In the genomic region with DNA sequence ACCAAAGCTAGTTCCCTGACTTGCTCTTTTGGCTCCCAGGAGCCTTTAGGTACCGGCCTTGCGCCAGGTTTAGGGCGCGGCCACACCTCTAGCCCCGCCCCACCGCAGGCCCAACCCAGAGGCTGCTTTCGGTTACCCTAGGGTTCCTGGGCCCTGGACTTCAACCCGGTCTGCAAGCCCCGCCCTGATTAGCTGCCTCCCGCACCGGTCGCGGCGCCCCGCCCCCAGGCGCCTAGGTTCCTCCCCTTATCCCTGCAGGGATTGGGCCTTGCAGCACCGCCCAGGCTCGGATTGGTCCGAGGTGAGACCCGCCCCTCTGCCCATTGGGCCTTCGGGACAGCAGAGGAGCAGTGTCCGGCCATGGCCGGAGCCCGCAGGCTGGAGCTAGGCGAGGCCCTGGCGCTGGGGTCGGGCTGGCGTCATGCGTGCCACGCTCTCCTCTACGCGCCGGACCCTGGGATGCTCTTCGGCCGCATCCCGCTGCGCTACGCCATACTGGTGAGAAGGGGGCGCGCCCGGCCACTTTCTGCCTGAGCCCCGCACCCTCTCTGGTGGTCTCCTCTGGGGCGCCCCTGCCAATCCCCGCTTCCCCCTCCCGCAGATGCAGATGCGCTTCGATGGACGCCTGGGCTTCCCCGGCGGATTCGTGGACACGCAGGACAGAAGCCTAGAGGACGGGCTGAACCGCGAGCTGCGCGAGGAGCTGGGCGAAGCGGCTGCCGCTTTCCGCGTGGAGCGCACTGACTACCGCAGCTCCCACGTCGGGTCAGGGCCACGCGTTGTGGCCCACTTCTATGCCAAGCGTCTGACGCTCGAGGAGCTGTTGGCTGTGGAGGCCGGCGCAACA, we compare ENCODE assay signal across 8 cellular contexts. TPM values are rescaled to one million over a fixed set of nuclear protein-coding genes. Genes with fewer than 3 reads are reported as not detected.
A peak's percentile ranks its signal among the peaks of the same experiment; 100 is the strongest.
DNase-seq lines count a peak whose midpoint lies in the region; ATAC-seq and TF ChIP-seq lines count a peak whose summit lies in the region.

A gene (plus strand): TSS at position 330 of the 847 bp plus-strand sequence. CDS start 31 bp downstream, at position 361.

- no peaks in the 10 kb centered on the region for H4K20me1 ChIP-seq in Karpas-422 (ENCODE audit: insufficient read depth, low read depth, low read length)

- peak; percentile 98 for ATAC-seq in GM21786 (IDR thresholded peaks at IDR 0.05; ENCODE audit: unreplicated experiment)
- ATAC-seq in naive thymus-derived CD4-positive, alpha-beta T cell, result peak; percentile 99
- peak; percentile 100 for ATAC-seq in stimulated activated memory B cell treated with anti-CD40 and anti-IgM and Interleukin-4, amounts not matched to agents 10 μg/mL and 1 μg/mL and 100 μg/mL, for 72 hours

- DNase-seq in DMS79 treated with DMSO at 0.1 percent for 48 hours (lab: John Stamatoyannopoulos, UW) (peak; percentile 98), Karpas-422 (peak; percentile 96), RWPE1 (ENCODE audit: low spot score) (peak; percentile 97), fibroblast of mammary gland (ENCODE audit: low read depth) (peak; percentile 98)
- DNase-seq in activated T-helper 9 cell treated with anti-CD3 and anti-CD28 coated beads, Interleukin-2, amount 50 U/mL, for 16 hours (ENCODE audit: low read depth), result peak; percentile 96
- peak; percentile 86 to 97 (median 91) for DNase-seq in naive thymus-derived CD4-positive, alpha-beta T cell

- no peaks in the 10 kb centered on the region for H3K9me3 Mint-ChIP-seq in naive thymus-derived CD4-positive, alpha-beta T cell
- H3K9me3 Mint-ChIP-seq in stimulated activated memory B cell treated with anti-CD40 and anti-IgM and Interleukin-4, amounts not matched to agents 10 μg/mL and 1 μg/mL and 100 μg/mL, for 72 hours, result no peaks in the 10 kb centered on the region

- H3K9ac ChIP-seq in Karpas-422 (ENCODE audit: low read length), result peak within 1 kb of the TSS; percentile 75

- peak within 1 kb of the TSS; percentile 75 for H3K4me2 ChIP-seq in Karpas-422 (ENCODE audit: low read depth, low read length, poor library complexity, severe bottlenecking)

- H3K27ac ChIP-seq in Karpas-422 (ENCODE audit: low read length) (no peak within 1 kb of the TSS), RWPE1 (peak within 1 kb of the TSS; percentile 67)
- peak within 1 kb of the TSS; percentile 69 for H3K27ac ChIP-seq in naive thymus-derived CD4-positive, alpha-beta T cell (ENCODE audit: low read depth, low read length)

- intact Hi-C loops in naive thymus-derived CD4-positive, alpha-beta T cell (cut with micrococcal nuclease), result loop anchor here (1.0 to 10.0 kb wide), 12 partner anchors 81 to 1341 kb away; a partner anchor contains a TSS

- H3K79me2 ChIP-seq in Karpas-422 (ENCODE audit: low read length), result no peaks in the 10 kb centered on the region

- H3K9me3 ChIP-seq in Karpas-422 (ENCODE audit: low read length), result no peaks in the 10 kb centered on the region
- H3K9me3 ChIP-seq in naive thymus-derived CD4-positive, alpha-beta T cell (ENCODE audit: control insufficient read depth in 2 of 3, low read length in 3 of 3), result no peaks in the 10 kb centered on the region

- H3K27me3 ChIP-seq in Karpas-422 (ENCODE audit: low read length), result no peaks in the 10 kb centered on the region
- H3K27me3 ChIP-seq in naive thymus-derived CD4-positive, alpha-beta T cell (ENCODE audit: control insufficient read depth in 2 of 2, insufficient read depth in 2 of 2, low read length in 2 of 2), result no peaks in the 10 kb centered on the region

- peak within 1 kb of the TSS; percentile 90 to 98 (median 95) for H3K27ac Mint-ChIP-seq in naive thymus-derived CD4-positive, alpha-beta T cell
- peak within 1 kb of the TSS; percentile 90 for H3K27ac Mint-ChIP-seq in stimulated activated memory B cell treated with anti-CD40 and anti-IgM and Interleukin-4, amounts not matched to agents 10 μg/mL and 1 μg/mL and 100 μg/mL, for 72 hours

- POLR2A ChIA-PET in RWPE1 (lab: Yijun Ruan, JAX; ENCODE audit: low non-redundant PET), result interaction anchor here (1.2 kb wide), 1 partner anchor 10 kb away, joined by 3 read pairs; no protein-coding TSS in a partner anchor
- POLR2A ChIA-PET in naive thymus-derived CD4-positive, alpha-beta T cell (lab: Charles Lee), result interaction anchor here (1.6 kb wide), 1 partner anchor 355 kb away, joined by 6 read pairs; a partner anchor contains a TSS

- TF ChIP-seq CTCF in RWPE1 (conservative IDR thresholded peaks at IDR 0.05; ENCODE audit: low read depth) (no peak), fibroblast of mammary gland (conservative IDR thresholded peaks at IDR 0.05; ENCODE audit: control insufficient read depth, insufficient read depth, low read depth, low read length) (no peak)

- H3K4me3 Mint-ChIP-seq in naive thymus-derived CD4-positive, alpha-beta T cell, result peak within 1 kb of the TSS; percentile 93 to 98 (median 96)
- peak within 1 kb of the TSS; percentile 95 for H3K4me3 Mint-ChIP-seq in stimulated activated memory B cell treated with anti-CD40 and anti-IgM and Interleukin-4, amounts not matched to agents 10 μg/mL and 1 μg/mL and 100 μg/mL, for 72 hours

- H3K36me3 ChIP-seq in Karpas-422 (ENCODE audit: insufficient read depth, low read length), result no peaks in the 10 kb centered on the region
- peaks cover 0 to 6% (median 0%) of the 10 kb centered on the region in 3 experiments for H3K36me3 ChIP-seq in naive thymus-derived CD4-positive, alpha-beta T cell (ENCODE audit: control insufficient read depth in 2 of 3, insufficient read depth in 3 of 3, low read length in 3 of 3)

- no peaks in the 10 kb centered on the region for H3K9me2 ChIP-seq in Karpas-422 (replicated peaks; ENCODE audit: insufficient read depth, low read length)

- H2AFZ ChIP-seq in Karpas-422 (ENCODE audit: low read length), result peak within 1 kb of the TSS; percentile 90; the same call in 1 of the 2 replicates

- CTCF ChIA-PET in RWPE1 (lab: Yijun Ruan, JAX), result interaction anchor here (0.7 kb wide), 2 partner anchors 31 to 526 kb away, joined by 3 read pairs; no protein-coding TSS in a partner anchor
- CTCF ChIA-PET in naive thymus-derived CD4-positive, alpha-beta T cell (lab: Charles Lee), result interaction anchor here (0.6 kb wide), 1 partner anchor 630 kb away, joined by 7 read pairs; no protein-coding TSS in a partner anchor

- H3K4me1 ChIP-seq in Karpas-422 (ENCODE audit: low read length), result peaks cover 7% of the 10 kb centered on the region
- H3K4me1 ChIP-seq in naive thymus-derived CD4-positive, alpha-beta T cell (ENCODE audit: control insufficient read depth in 2 of 2, insufficient read depth in 2 of 2, low read length in 2 of 2), result peaks cover 6 to 14% of the 10 kb centered on the region in 2 donors

- no peaks in the 10 kb centered on the region for H3K27me3 Mint-ChIP-seq in naive thymus-derived CD4-positive, alpha-beta T cell
- no peaks in the 10 kb centered on the region for H3K27me3 Mint-ChIP-seq in stimulated activated memory B cell treated with anti-CD40 and anti-IgM and Interleukin-4, amounts not matched to agents 10 μg/mL and 1 μg/mL and 100 μg/mL, for 72 hours

- peaks cover 30 to 51% (median 42%) of the 10 kb centered on the region in 7 donors for H3K4me1 Mint-ChIP-seq in naive thymus-derived CD4-positive, alpha-beta T cell
- H3K4me1 Mint-ChIP-seq in stimulated activated memory B cell treated with anti-CD40 and anti-IgM and Interleukin-4, amounts not matched to agents 10 μg/mL and 1 μg/mL and 100 μg/mL, for 72 hours, result peaks cover 44% of the 10 kb centered on the region

- H3K36me3 Mint-ChIP-seq in naive thymus-derived CD4-positive, alpha-beta T cell, result peaks cover 5 to 25% (median 13%) of the 10 kb centered on the region in 5 donors
- H3K36me3 Mint-ChIP-seq in stimulated activated memory B cell treated with anti-CD40 and anti-IgM and Interleukin-4, amounts not matched to agents 10 μg/mL and 1 μg/mL and 100 μg/mL, for 72 hours, result peaks cover 18% of the 10 kb centered on the region

- peak within 1 kb of the TSS; percentile 83 for H3K4me3 ChIP-seq in Karpas-422 (ENCODE audit: low read length)
- peak within 1 kb of the TSS; percentile 86 for H3K4me3 ChIP-seq in fibroblast of mammary gland (ENCODE audit: control insufficient read depth, low read depth, low read length)
- H3K4me3 ChIP-seq in naive thymus-derived CD4-positive, alpha-beta T cell (ENCODE audit: low read length), result peak within 1 kb of the TSS; percentile 90

RNA-seq across cellular contexts. Expression of the gene that starts here (rescaled TPM):
- 0.93 and 3.1 TPM in 2 replicates for total RNA-seq in Karpas-422 (2014; rRNA removed; shearing (Covaris generic); ENCODE audit: low replicate concordance)
- 10 to 100 TPM in 3 of 5 experiments, 1 to 10 TPM in 2; 7.1 to 14.5 (median 12.9) TPM for total RNA-seq in naive thymus-derived CD4-positive, alpha-beta T cell
- 1 to 10 TPM; 3.2 to 4.1 TPM for polyA plus RNA-seq in naive thymus-derived CD4-positive, alpha-beta T cell
